In the genomic region with DNA sequence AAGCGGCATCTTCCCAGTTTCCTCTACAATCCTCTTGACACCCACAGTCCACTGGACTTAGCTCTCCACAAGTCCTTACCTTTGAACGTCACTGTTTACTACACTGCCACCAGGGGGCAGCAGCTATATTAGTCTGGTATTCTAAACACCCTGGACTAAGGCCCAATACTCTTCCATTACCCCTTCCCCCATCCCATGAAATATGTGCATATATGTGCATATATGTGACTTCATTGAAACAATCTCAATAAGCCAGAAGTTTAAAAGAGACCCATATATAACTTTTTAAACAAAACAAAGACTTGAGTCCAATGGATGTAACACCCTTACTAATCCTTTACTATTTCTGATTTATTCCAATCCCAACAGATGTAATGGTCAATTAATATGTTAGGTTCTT, we compare ENCODE assay signal across 8 cellular contexts. TPM values are rescaled to one million over a fixed set of nuclear protein-coding genes. Genes with fewer than 3 reads are reported as not detected.
A peak's percentile ranks its signal among the peaks of the same experiment; 100 is the strongest.
DNase-seq lines count a peak whose midpoint lies in the region; ATAC-seq and TF ChIP-seq lines count a peak whose summit lies in the region.

No MANE protein-coding gene starts in this region.

- in situ Hi-C loops in KBM-7 (cut with MboI; ENCODE audit: low pct_unique_long_range_greater_than_20kb, low sequenced_read_pairs) = no loop called here

- H3K9me3 ChIP-seq in Peyer's patch (no peaks in the 10 kb centered on the region), osteoblast (ENCODE audit: low read depth, low read length) (no peaks in the 10 kb centered on the region), upper lobe of right lung (no peaks in the 10 kb centered on the region)

- DNase-seq in EH (ENCODE audit: low read depth) (peak; percentile 76), KBM-7 (peak; percentile 65), Peyer's patch (peak; percentile 72 to 93 (median 79)), fibroblast of villous mesenchyme (ENCODE audit: low read depth) (peak; percentile 81), osteoblast (ENCODE audit: insufficient read length, low spot score, missing footprints) (peak; percentile 89), upper lobe of right lung (no peak)
- DNase-seq in activated T-cell treated with anti-CD3 and anti-CD28 coated beads, Interleukin-2, amount 50 U/mL, for 48 hours = peak; percentile 76 to 78

- intact Hi-C loops in upper lobe of right lung (cut with DNase I) = no loop called here

- no peaks in the 10 kb centered on the region for H3K79me2 ChIP-seq in osteoblast (ENCODE audit: insufficient read depth, low read length)

- H3K27ac ChIP-seq in Peyer's patch (no peak overlapping the region), osteoblast (ENCODE audit: low read depth, low read length) (no peak overlapping the region), upper lobe of right lung (no peak overlapping the region)

- no peak for TF ChIP-seq POLR2A in Peyer's patch (IDR thresholded peaks at IDR 0.05)

- H3K4me3 ChIP-seq in Peyer's patch = no peak overlapping the region
- H3K4me3 ChIP-seq in fibroblast of villous mesenchyme (ENCODE audit: low read depth, low read length) = no peak overlapping the region
- no peak overlapping the region for H3K4me3 ChIP-seq in osteoblast (ENCODE audit: insufficient read depth, low read length)
- H3K4me3 ChIP-seq in upper lobe of right lung = no peak overlapping the region

- H3K36me3 ChIP-seq in Peyer's patch (no peaks in the 10 kb centered on the region), osteoblast (ENCODE audit: insufficient read depth, low read length) (no peaks in the 10 kb centered on the region), upper lobe of right lung (no peaks in the 10 kb centered on the region)

- peak; percentile 51 to 81 (median 77) for TF ChIP-seq CTCF in Peyer's patch (IDR thresholded peaks at IDR 0.05)
- TF ChIP-seq CTCF in fibroblast of villous mesenchyme (IDR thresholded peaks at IDR 0.05; ENCODE audit: insufficient read depth, low read depth, low read length) = peak; percentile 77
- peak; percentile 84 for TF ChIP-seq CTCF in osteoblast (IDR thresholded peaks at IDR 0.05; ENCODE audit: extremely low read depth, low read depth, low read length)
- TF ChIP-seq CTCF in upper lobe of right lung (IDR thresholded peaks at IDR 0.05) = peak; percentile 74

- ATAC-seq in GM21717 (IDR thresholded peaks at IDR 0.05; ENCODE audit: unreplicated experiment) (peak; percentile 95), upper lobe of right lung (peak; percentile 95)

- H3K27me3 ChIP-seq in Peyer's patch (no peaks in the 10 kb centered on the region), osteoblast (ENCODE audit: insufficient read depth, low read length) (no peaks in the 10 kb centered on the region), upper lobe of right lung (no peaks in the 10 kb centered on the region)

- no peak overlapping the region for H2AFZ ChIP-seq in osteoblast (ENCODE audit: low read length)

- H4K20me1 ChIP-seq in osteoblast (ENCODE audit: insufficient read depth, low read length) = no peaks in the 10 kb centered on the region

- no peaks in the 10 kb centered on the region for H3K4me1 ChIP-seq in Peyer's patch
- no peaks in the 10 kb centered on the region for H3K4me1 ChIP-seq in osteoblast (ENCODE audit: insufficient read depth, low read length)
- no peaks in the 10 kb centered on the region for H3K4me1 ChIP-seq in upper lobe of right lung

- no peak overlapping the region for H3K4me2 ChIP-seq in osteoblast (ENCODE audit: insufficient read depth, low read length)

RNA-seq across cellular contexts. Expression of gene GGACT, which starts 15.5 kb away (rescaled TPM):
- total RNA-seq in Peyer's patch (10 to 100 TPM in 2 of 4 donors, 1 to 10 TPM in 2; 8.8 to 37.4 (median 9.7) TPM), fibroblast of villous mesenchyme (5.2 and 8.2 TPM in 2 replicates), osteoblast (7.1 and 7.6 TPM in 2 replicates), upper lobe of right lung (4.7 TPM)
